13 cellular contexts compared by ENCODE assay signal in genomic region chr14:34029921-34030334, GRCh38.
DNase-seq lines count a peak whose midpoint lies in the region; ATAC-seq and TF ChIP-seq lines count a peak whose summit lies in the region.
"Had no signal": no experiment of that assay in that cellular context is flagged by ENCODE, and none has a peak within 500 bp of the region (broad histone marks: within the 10 kb centered on the region; RNA-seq: fewer than 3 reads in every experiment).

No MANE protein-coding gene starts in this region.

- no peaks in the 10 kb centered on the region for H4K20me1 ChIP-seq in MM.1S (ENCODE audit: insufficient read depth, low read length)

- H3K9me3 ChIP-seq in body of pancreas (no peaks in the 10 kb centered on the region), sigmoid colon (no peaks in the 10 kb centered on the region), MM.1S (replicated peaks; ENCODE audit: insufficient read depth, low read length) (no peaks in the 10 kb centered on the region)

- TF ChIP-seq POLR2A in body of pancreas (IDR thresholded peaks at IDR 0.05) (no peak), sigmoid colon (IDR thresholded peaks at IDR 0.05) (no peak)

- TF ChIP-seq CTCF in body of pancreas (IDR thresholded peaks at IDR 0.05), result no peak
- TF ChIP-seq CTCF in sigmoid colon (IDR thresholded peaks at IDR 0.05), result no peak
- TF ChIP-seq CTCF in MM.1S (IDR thresholded peaks at IDR 0.05; ENCODE audit: low read length), result no peak

- H3K36me3 ChIP-seq in H7 (replicated peaks; ENCODE audit: control insufficient read depth, insufficient read depth, low read length), result no peaks in the 10 kb centered on the region
- no peaks in the 10 kb centered on the region for H3K36me3 ChIP-seq in body of pancreas (replicated peaks in 1 of 2; ENCODE audit: insufficient read depth in 1 of 2, low read depth in 2 of 2)
- H3K36me3 ChIP-seq in sigmoid colon, result no peaks in the 10 kb centered on the region
- H3K36me3 ChIP-seq in MM.1S (replicated peaks; ENCODE audit: insufficient read depth, low read length), result no peaks in the 10 kb centered on the region

- peak; percentile 48 for ATAC-seq in body of pancreas
- no peak for ATAC-seq in GM18870 (IDR thresholded peaks at IDR 0.05; ENCODE audit: unreplicated experiment)
- ATAC-seq: activated CD8-positive, alpha-beta T cell treated with anti-CD3 and anti-CD28 coated beads for 36 hours; naive thymus-derived CD4-positive, alpha-beta T cell had no signal

- H3F3A ChIP-seq in MM.1S (ENCODE audit: insufficient read depth, low read length), result no peaks in the 10 kb centered on the region

- no peak overlapping the region for H2AFZ ChIP-seq in MM.1S (ENCODE audit: low read length)

- no peaks in the 10 kb centered on the region for H3K79me2 ChIP-seq in MM.1S (ENCODE audit: low read length)

- no peak overlapping the region for H3K4me2 ChIP-seq in MM.1S (ENCODE audit: low read depth, low read length)

- H3K9ac ChIP-seq in MM.1S (ENCODE audit: low read length), result no peak overlapping the region

- H3K4me1 ChIP-seq in body of pancreas (no peaks in the 10 kb centered on the region), sigmoid colon (no peaks in the 10 kb centered on the region), MM.1S (ENCODE audit: low read length) (no peaks in the 10 kb centered on the region)

- DNase-seq in H7 (peak; percentile 41), body of pancreas (peak in 3 of 4 donors; percentile 14 to 45 (median 23)), iPS-NIHi7 (ENCODE audit: extremely low spot score) (peak; percentile 50), sigmoid colon (peak; percentile 90), superior temporal gyrus (ENCODE audit: extremely low spot score) (no peak), MM.1S (no peak)
- no peak for DNase-seq in activated naive CD4-positive, alpha-beta T cell treated with Interleukin-2 at 50 U/mL for 16 hours
- DNase-seq: activated CD8-positive, alpha-beta T cell treated with anti-CD3 and anti-CD28 coated beads for 36 hours; activated naive CD4-positive, alpha-beta T cell treated with anti-CD3 and anti-CD28 coated beads for 36 hours; cortex of kidney; naive thymus-derived CD4-positive, alpha-beta T cell; NCI-H2171 had no signal

- intact Hi-C loops in body of pancreas (cut with DNase I), result no loop called here
- intact Hi-C loops in sigmoid colon (cut with DNase I), result no loop called here

- H3K27me3 ChIP-seq in H7 (ENCODE audit: control insufficient read depth, insufficient read depth, low read length), result no peaks in the 10 kb centered on the region
- no peaks in the 10 kb centered on the region for H3K27me3 ChIP-seq in body of pancreas
- no peaks in the 10 kb centered on the region for H3K27me3 ChIP-seq in sigmoid colon
- H3K27me3 ChIP-seq in MM.1S (replicated peaks; ENCODE audit: insufficient read depth, low read length), result no peaks in the 10 kb centered on the region

- H3K27ac ChIP-seq in body of pancreas (no peak overlapping the region), sigmoid colon (peak overlapping the region; percentile 20 to 42 (median 36)), MM.1S (ENCODE audit: low read length) (no peak overlapping the region)

- no peak overlapping the region for H3K4me3 ChIP-seq in H7 (ENCODE audit: insufficient read depth, low read depth, low read length)
- H3K4me3 ChIP-seq in body of pancreas, result no peak overlapping the region
- H3K4me3 ChIP-seq in sigmoid colon, result no peak overlapping the region
- H3K4me3 ChIP-seq in MM.1S (ENCODE audit: low read length), result no peak overlapping the region

- TF ChIP-seq EP300 in sigmoid colon (IDR thresholded peaks at IDR 0.05), result no peak

- no peaks in the 10 kb centered on the region for H3K9me2 ChIP-seq in MM.1S (replicated peaks; ENCODE audit: insufficient read depth, low read length)

- 61 to 68% methylated on average over 4 to 6 of the region's 6 CpGs for WGBS in body of pancreas, 2 donors
- 38 to 66% methylated on average over 6 of the region's 6 CpGs for WGBS in sigmoid colon, 2 donors

Comparison
In these comparisons a context has a peak if more than half of its experiments do, and no peak if none do; other contexts are left out.
1. DNase-seq: peak in H7 (single experiment), body of pancreas (3 of 4), iPS-NIHi7 (single experiment) and sigmoid colon (single experiment); none in superior temporal gyrus (single experiment), MM.1S (single experiment) and activated naive CD4-positive, alpha-beta T cell treated with Interleukin-2 at 50 U/mL for 16 hours (single experiment).
2. H3K27ac ChIP-seq: peak in sigmoid colon (4 of 4); none in body of pancreas (0 of 4) and MM.1S (single experiment).